1 cellular context compared by ENCODE assay signal in genomic region chr14:96260341-96260821, GRCh38.
TF ChIP-seq lines count a peak whose summit lies in the region.

No MANE protein-coding gene starts in this region.

TF ChIP-seq in IMR-90, 13 proteins besides CTCF, POLR2A, EP300 and RAD21:
- TF ChIP-seq, protein P1, sequence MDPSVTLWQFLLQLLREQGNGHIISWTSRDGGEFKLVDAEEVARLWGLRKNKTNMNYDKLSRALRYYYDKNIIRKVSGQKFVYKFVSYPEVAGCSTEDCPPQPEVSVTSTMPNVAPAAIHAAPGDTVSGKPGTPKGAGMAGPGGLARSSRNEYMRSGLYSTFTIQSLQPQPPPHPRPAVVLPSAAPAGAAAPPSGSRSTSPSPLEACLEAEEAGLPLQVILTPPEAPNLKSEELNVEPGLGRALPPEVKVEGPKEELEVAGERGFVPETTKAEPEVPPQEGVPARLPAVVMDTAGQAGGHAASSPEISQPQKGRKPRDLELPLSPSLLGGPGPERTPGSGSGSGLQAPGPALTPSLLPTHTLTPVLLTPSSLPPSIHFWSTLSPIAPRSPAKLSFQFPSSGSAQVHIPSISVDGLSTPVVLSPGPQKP (IDR thresholded peaks at IDR 0.05; ENCODE audit: borderline replicate concordance, low read depth, low read length): no peak
- TF ChIP-seq SMC3 (IDR thresholded peaks at IDR 0.05; ENCODE audit: low read depth, low read length): no peak
- TF ChIP-seq MAZ (IDR thresholded peaks at IDR 0.05; ENCODE audit: borderline replicate concordance, low read depth, low read length): no peak
- peak; percentile 75 for TF ChIP-seq CEBPB (IDR thresholded peaks at IDR 0.05; ENCODE audit: low read depth, low read length)
- peak; percentile 83; the same call in 1 of the 2 replicates for TF ChIP-seq MXI1 (IDR thresholded peaks at IDR 0.05; ENCODE audit: borderline replicate concordance, low read depth, low read length)
- TF ChIP-seq FOS (IDR thresholded peaks at IDR 0.05; ENCODE audit: low read depth, low read length): 0 out of 2 replicates have a peak, but pooled peaks have one; percentile 6
- TF ChIP-seq USF2 (IDR thresholded peaks at IDR 0.05; ENCODE audit: low read depth, low read length): no peak
- TF ChIP-seq NFE2L2 (IDR thresholded peaks at IDR 0.05; ENCODE audit: low read depth, low read length): no peak
- no peak for TF ChIP-seq RFX5 (IDR thresholded peaks at IDR 0.05; ENCODE audit: low read depth, low read length)
- TF ChIP-seq MAFK (IDR thresholded peaks at IDR 0.05; ENCODE audit: low read depth, low read length): no peak
TF ChIP-seq in IMR-90: peak in this region for 3.
